8 cellular contexts compared by ENCODE assay signal in the genomic region with DNA sequence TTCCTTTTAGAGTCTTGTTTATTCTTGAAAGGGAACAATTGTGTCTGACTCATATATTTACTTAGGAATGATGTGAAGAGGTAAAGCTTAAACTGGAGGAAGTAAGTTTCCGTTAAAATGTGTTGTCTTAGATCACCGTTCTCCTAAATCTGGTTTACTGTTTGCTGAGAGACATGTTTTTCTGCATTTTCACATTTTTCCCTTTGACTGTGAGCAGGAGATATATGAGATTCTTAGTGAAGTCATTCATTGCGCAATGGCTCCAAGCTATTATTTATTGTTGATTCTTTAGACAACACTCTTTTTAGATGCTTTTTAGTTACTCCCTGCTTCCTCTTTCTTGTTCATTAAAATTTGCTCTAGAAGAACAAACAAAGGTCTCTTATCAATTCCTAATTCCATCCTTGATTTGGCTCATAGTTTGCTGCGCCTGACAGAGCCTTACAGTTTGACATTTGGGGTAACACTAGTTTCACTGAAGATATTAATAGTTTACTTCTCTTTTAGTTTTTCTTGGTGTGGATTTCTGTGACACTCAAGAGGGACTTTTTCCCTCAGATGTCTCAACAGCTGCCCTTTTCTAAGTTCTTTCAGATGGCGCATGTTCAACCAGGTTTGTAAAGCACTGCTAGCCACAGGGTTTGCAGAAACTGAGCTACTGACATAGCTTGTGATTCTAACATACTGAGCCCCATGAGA. TPM values are rescaled to one million over a fixed set of nuclear protein-coding genes. Genes with fewer than 3 reads are reported as not detected.
A peak's percentile ranks its signal among the peaks of the same experiment; 100 is the strongest.
DNase-seq lines count a peak whose midpoint lies in the region; ATAC-seq, FAIRE-seq and TF ChIP-seq lines count a peak whose summit lies in the region.
"Had no signal": no experiment of that assay in that cellular context is flagged by ENCODE, and none has a peak within 500 bp of the region (broad histone marks: within the 10 kb centered on the region; RNA-seq: fewer than 3 reads in every experiment).

No MANE protein-coding gene starts in this region.

- H3K27ac ChIP-seq in RWPE2 (ENCODE audit: poor library complexity, severe bottlenecking) (no peak overlapping the region), spleen (peak overlapping the region; percentile 38 to 87 (median 78))

- ATAC-seq in HG03045 (IDR thresholded peaks at IDR 0.05; ENCODE audit: unreplicated experiment): peak; percentile 74
- ATAC-seq in RWPE2 (ENCODE audit: low read depth): peak; percentile 67

- H3K4me1 ChIP-seq in RWPE2 (ENCODE audit: insufficient read depth, poor library complexity, severe bottlenecking) (peaks cover 19% of the 10 kb centered on the region), spleen (peaks cover 0 to 79% (median 23%) of the 10 kb centered on the region in 6 donors)

- no peaks in the 10 kb centered on the region for H3K9me3 ChIP-seq in RWPE2 (ENCODE audit: severe bottlenecking)
- H3K9me3 ChIP-seq in spleen: no peaks in the 10 kb centered on the region

- DNase-seq in GM19239 (ENCODE audit: insufficient read length, low spot score) (no peak), RWPE2 (ENCODE audit: low spot score) (no peak), spleen (no peak), D341Med (ENCODE audit: low spot score) (no peak), NCI-H345 (lab: John Stamatoyannopoulos, UW) (no peak)
- no peak for DNase-seq in stimulated activated naive CD4-positive, alpha-beta T cell (lab: John Stamatoyannopoulos, UW)
- DNase-seq: small intestine had no signal

- intact Hi-C loops in spleen (cut with DNase I; ENCODE audit: low total_unique reads): no loop called here

- FAIRE-seq in GM19239 (lab: Jason Lieb, UNC): peak; percentile 93

- TF ChIP-seq CTCF in RWPE2 (IDR thresholded peaks at IDR 0.05; ENCODE audit: poor library complexity, severe bottlenecking) (no peak), spleen (IDR thresholded peaks at IDR 0.05 in 8 of 11, conservative IDR thresholded peaks at IDR 0.05 in 3 of 11) (no peak)

- WGBS in spleen, 5 donors: 44 to 59% (median 58%) methylated on average over 5 of the region's 5 CpGs

- no peaks in the 10 kb centered on the region for H3K27me3 ChIP-seq in RWPE2 (ENCODE audit: insufficient read depth, poor library complexity, severe bottlenecking)
- H3K27me3 ChIP-seq in spleen (replicated peaks in 1 of 7): no peaks in the 10 kb centered on the region

- TF ChIP-seq POLR2A in spleen (IDR thresholded peaks at IDR 0.05): peak in 1 of 3 donors; percentile 45

- H3K4me3 ChIP-seq in RWPE2 (ENCODE audit: severe bottlenecking) (no peak overlapping the region), spleen (no peak overlapping the region)

- H3K36me3 ChIP-seq in RWPE2 (ENCODE audit: low read depth) (no peaks in the 10 kb centered on the region), spleen (no peaks in the 10 kb centered on the region)

RNA-seq across cellular contexts. Expression of a gene that starts 11.4 kb away (rescaled TPM):
- total RNA-seq in spleen: 10 to 100 TPM in 6 of 7 donors, 1 to 10 TPM in 1; 6.3 to 18.1 (median 13.2) TPM
- 100 to 1,000 TPM in 1 of 3 donors, 10 to 100 TPM in 2; 24.2 to 103 (median 40.4) TPM for polyA plus RNA-seq in spleen

RNA-seq across cellular contexts. Expression of a gene that starts 39.2 kb away (rescaled TPM):
- total RNA-seq in spleen: 100 to 1,000 TPM in 1 of 7 donors, 10 to 100 TPM in 6; 29.5 to 123 (median 65.6) TPM
- 10 to 100 TPM; 49.2 to 71.6 (median 55.1) TPM for polyA plus RNA-seq in spleen

RNA-seq across cellular contexts. Expression of a gene that starts 52.0 kb away (rescaled TPM):
- 100 to 1,000 TPM in 1 of 7 donors, 10 to 100 TPM in 6; 74.9 to 131 (median 87.7) TPM for total RNA-seq in spleen
- polyA plus RNA-seq in spleen: 10 to 100 TPM; 20.8 to 48.5 (median 39.7) TPM
